ENCODE assay signal across 14 cellular contexts in genomic region chr17:75475144-75475835, GRCh38. TPM values are rescaled to one million over a fixed set of nuclear protein-coding genes. Genes with fewer than 3 reads are reported as not detected.
A peak's percentile ranks its signal among the peaks of the same experiment; 100 is the strongest.
DNase-seq lines count a peak whose midpoint lies in the region; ATAC-seq and TF ChIP-seq lines count a peak whose summit lies in the region.
"Had no signal": no experiment of that assay in that cellular context is flagged by ENCODE, and none has a peak within 500 bp of the region (broad histone marks: within the 10 kb centered on the region; RNA-seq: fewer than 3 reads in every experiment).

No MANE protein-coding gene starts in this region.

- no peak for TF ChIP-seq CTCF in foreskin keratinocyte (conservative IDR thresholded peaks at IDR 0.05)

- H3K27me3 ChIP-seq in foreskin keratinocyte = no peaks in the 10 kb centered on the region
- no peaks in the 10 kb centered on the region for H3K27me3 ChIP-seq in muscle layer of duodenum (ENCODE audit: low read depth, low read length)
- H3K27me3 ChIP-seq: SJCRH30 had no signal

- H3K9me3 ChIP-seq in muscle layer of duodenum (ENCODE audit: control insufficient read depth in 1 of 2, low read length in 2 of 2) = no peaks in the 10 kb centered on the region
- H3K9me3 ChIP-seq: SJCRH30 had no signal

- peaks cover 8 to 14% of the 10 kb centered on the region in 2 donors for H3K36me3 ChIP-seq in muscle layer of duodenum (ENCODE audit: control insufficient read depth in 1 of 2, insufficient read depth in 2 of 2, low read length in 2 of 2)

- peak overlapping the region in 1 of 2 donors; percentile 19 for H3K4me3 ChIP-seq in muscle layer of duodenum (ENCODE audit: low read depth in 1 of 2, low read length in 2 of 2)
- H3K4me3 ChIP-seq: SJCRH30 had no signal

- DNase-seq in foreskin keratinocyte (no peak), substantia nigra (lab: John Stamatoyannopoulos, UW) (peak in 8 of 49 donors; percentile 12 to 45 (median 33)), SW 1271 (lab: John Stamatoyannopoulos, UW) (no peak), T-helper 2 cell (no peak), T1000 (lab: John Stamatoyannopoulos, UW) (no peak)
- DNase-seq: activated B cell treated with CpG ODN at 0.5 μM for 24 hours, activated T-cell treated with anti-CD3 and anti-CD28 coated beads for 4 hours, NCI-H1048, NCI-H82, SJCRH30 had no signal

- H3K4me1 ChIP-seq in foreskin keratinocyte (no peaks in the 10 kb centered on the region), muscle layer of duodenum (ENCODE audit: control insufficient read depth in 1 of 2, insufficient read depth in 2 of 2, low read length in 2 of 2) (peaks cover 9 to 33% of the 10 kb centered on the region in 2 donors)

- peak; percentile 42 for ATAC-seq in foreskin keratinocyte
- no peak for ATAC-seq in GM21447 (IDR thresholded peaks at IDR 0.05; ENCODE audit: unreplicated experiment)

- H3K27ac ChIP-seq in angular gyrus (ENCODE audit: low read depth, low read length) (peak overlapping the region; percentile 80), foreskin keratinocyte (no peak overlapping the region), muscle layer of duodenum (ENCODE audit: low read length) (peak overlapping the region; percentile 4), substantia nigra (ENCODE audit: low read depth, low read length, poor library complexity, severe bottlenecking) (peak overlapping the region; percentile 87)
- H3K27ac ChIP-seq: SJCRH30 had no signal

RNA-seq across cellular contexts. Expression of gene TMEM94, which starts 18.9 kb away (rescaled TPM):
- total RNA-seq in foreskin keratinocyte = 28.1 and 35.3 TPM in 2 replicates
- 22.4 and 28.0 TPM in 2 replicates for polyA plus RNA-seq in foreskin keratinocyte

RNA-seq across cellular contexts. Expression of gene CASKIN2, which starts 40.0 kb away (rescaled TPM):
- total RNA-seq in foreskin keratinocyte = 11.5 and 12.0 TPM in 2 replicates
- polyA plus RNA-seq in foreskin keratinocyte = 6.8 and 6.9 TPM in 2 replicates
- polyA plus RNA-seq: CD14-positive monocyte had no signal

RNA-seq across cellular contexts. Expression of gene TSEN54, which starts 41.0 kb away (rescaled TPM):
- total RNA-seq in foreskin keratinocyte = 33.6 and 36.1 TPM in 2 replicates
- 37.8 and 41.1 TPM in 2 replicates for polyA plus RNA-seq in foreskin keratinocyte

RNA-seq across cellular contexts. Expression of gene LLGL2, which starts 50.2 kb away (rescaled TPM):
- 24.6 and 28.2 TPM in 2 replicates for total RNA-seq in foreskin keratinocyte
- polyA plus RNA-seq in foreskin keratinocyte = 25.7 and 26.8 TPM in 2 replicates
- total RNA-seq: SJCRH30 had no signal
